Comparison of ENCODE assay signal across 10 cellular contexts in genomic region chr22:35649026-35649553, GRCh38. TPM values are rescaled to one million over a fixed set of nuclear protein-coding genes. Genes with fewer than 3 reads are reported as not detected.
DNase-seq lines count a peak whose midpoint lies in the region; ATAC-seq, FAIRE-seq and TF ChIP-seq lines count a peak whose summit lies in the region.
"Had no signal": no experiment of that assay in that cellular context is flagged by ENCODE, and none has a peak within 500 bp of the region (broad histone marks: within the 10 kb centered on the region; RNA-seq: fewer than 3 reads in every experiment).

No MANE protein-coding gene starts in this region.

- H3K27me3 ChIP-seq in DND-41 (ENCODE audit: insufficient read depth, low read length, poor library complexity) (no peaks in the 10 kb centered on the region), RWPE2 (ENCODE audit: insufficient read depth, poor library complexity, severe bottlenecking) (no peaks in the 10 kb centered on the region), pancreas (no peaks in the 10 kb centered on the region)

- H4K20me1 ChIP-seq in DND-41 (ENCODE audit: insufficient read depth, low read length): peaks cover 4% of the 10 kb centered on the region; the same call in 1 of the 2 replicates

- DNase-seq in DND-41 (peak; percentile 33), RWPE2 (ENCODE audit: low spot score) (no peak), epithelial cell of proximal tubule (ENCODE audit: low read depth) (no peak), pancreas (no peak), globus pallidus (ENCODE audit: low spot score) (no peak), AG20443 (ENCODE audit: low spot score) (no peak), NCI-H524 (lab: John Stamatoyannopoulos, UW) (no peak)
- DNase-seq: activated gamma-delta T cell, NCI-H1436 had no signal

- WGBS in pancreas, 2 donors: 82% methylated on average over 7 of the region's 7 CpGs

- ATAC-seq in DND-41 (ENCODE audit: insufficient read depth, low read depth): 0 out of 3 replicates have a peak, but pooled peaks have one; percentile 23
- no peak; the same call in 2 of the 3 replicates for ATAC-seq in RWPE2 (ENCODE audit: low read depth)
- peak; percentile 13 to 17 (median 16) for ATAC-seq in pancreas
- ATAC-seq in GM19035 (IDR thresholded peaks at IDR 0.05; ENCODE audit: unreplicated experiment): no peak

- peaks cover 5% of the 10 kb centered on the region for H3K9me3 ChIP-seq in DND-41 (ENCODE audit: insufficient read depth, low read length, severe bottlenecking)
- H3K9me3 ChIP-seq in RWPE2 (ENCODE audit: severe bottlenecking): no peaks in the 10 kb centered on the region
- H3K9me3 ChIP-seq in pancreas: no peaks in the 10 kb centered on the region

- FAIRE-seq in pancreas (lab: Jason Lieb, UNC): no peak

- peak overlapping the region; percentile 78 for H3K4me2 ChIP-seq in DND-41 (ENCODE audit: insufficient read depth, low read length)

- peak overlapping the region; percentile 88 for H2AFZ ChIP-seq in DND-41 (ENCODE audit: low read depth, low read length)

- H3K36me3 ChIP-seq in DND-41 (ENCODE audit: insufficient read depth, low read length) (peaks cover 21% of the 10 kb centered on the region), RWPE2 (ENCODE audit: low read depth) (0 out of 2 replicates have a peak, but pooled peaks cover 4% of the 10 kb centered on the region), pancreas (no peaks in the 10 kb centered on the region)

- H3K4me3 ChIP-seq in DND-41 (ENCODE audit: low read depth in 1 of 2, low read length in 2 of 2) (peak overlapping the region; percentile 46 to 77), RWPE2 (ENCODE audit: severe bottlenecking) (peak overlapping the region; percentile 53), epithelial cell of proximal tubule (ENCODE audit: low read depth, low read length) (peak overlapping the region; percentile 75), pancreas (peak overlapping the region in 3 of 4 donors; percentile 42 to 71 (median 49))

- H3K27ac ChIP-seq in DND-41 (ENCODE audit: low read length) (peak overlapping the region; percentile 94), RWPE2 (ENCODE audit: poor library complexity, severe bottlenecking) (peak overlapping the region; percentile 53), pancreas (peak overlapping the region in 3 of 4 donors; percentile 75 to 92 (median 83))

- peaks cover 26% of the 10 kb centered on the region for H3K4me1 ChIP-seq in DND-41 (ENCODE audit: insufficient read depth, low read length)
- H3K4me1 ChIP-seq in RWPE2 (ENCODE audit: insufficient read depth, poor library complexity, severe bottlenecking): peaks cover 6% of the 10 kb centered on the region
- H3K4me1 ChIP-seq in pancreas: peaks cover 0 to 9% (median 4%) of the 10 kb centered on the region in 3 donors

- peak overlapping the region; percentile 86 for H3K9ac ChIP-seq in DND-41 (ENCODE audit: low read depth, low read length)

- intact Hi-C loops in pancreas (cut with DNase I): no loop called here

- TF ChIP-seq CTCF in DND-41 (IDR thresholded peaks at IDR 0.05; ENCODE audit: borderline replicate concordance, extremely low read depth, low read length, poor library complexity, severe bottlenecking): no peak
- TF ChIP-seq CTCF in RWPE2 (IDR thresholded peaks at IDR 0.05; ENCODE audit: poor library complexity, severe bottlenecking): no peak
- TF ChIP-seq CTCF in epithelial cell of proximal tubule (conservative IDR thresholded peaks at IDR 0.05; ENCODE audit: low read depth, low read length): no peak
- no peak for TF ChIP-seq CTCF in pancreas (IDR thresholded peaks at IDR 0.05)

- peaks cover 43% of the 10 kb centered on the region for H3K79me2 ChIP-seq in DND-41 (ENCODE audit: insufficient read depth, low read length)

RNA-seq across cellular contexts. Expression of gene APOL6, which starts 0.8 kb away (rescaled TPM):
- total RNA-seq in epithelial cell of proximal tubule (5.4 and 6.5 TPM in 2 replicates), pancreas (10 to 100 TPM in 2 of 6 donors, 1 to 10 TPM in 4; 2.5 to 12.6 (median 4.3) TPM)
- 1 to 10 TPM; 2.0 to 3.4 TPM for polyA plus RNA-seq in pancreas

RNA-seq across cellular contexts. Expression of gene MB, which starts 32.0 kb away (rescaled TPM):
- total RNA-seq in epithelial cell of proximal tubule (not detected in 2 replicates), pancreas (1 to 10 TPM in 1 of 6 donors, under 1 TPM in 3, not detected in 2; 0.46 to 6.6 (median 0.70) TPM)
- 1 to 10 TPM; 1.5 to 5.4 TPM for polyA plus RNA-seq in pancreas

Comparison
In these comparisons a context has a peak if more than half of its experiments do, and no peak if none do; other contexts are left out.
1. ATAC-seq: peak in DND-41 (single experiment) and pancreas (4 of 4); none in RWPE2 (single experiment) and GM19035 (single experiment).
2. Peak in every context shown above with its lines, with median percentiles within 50 percentile points of each other: H3K27ac ChIP-seq and H3K4me3 ChIP-seq.